Comparison of ENCODE assay signal across 1 cellular context in the genomic region with DNA sequence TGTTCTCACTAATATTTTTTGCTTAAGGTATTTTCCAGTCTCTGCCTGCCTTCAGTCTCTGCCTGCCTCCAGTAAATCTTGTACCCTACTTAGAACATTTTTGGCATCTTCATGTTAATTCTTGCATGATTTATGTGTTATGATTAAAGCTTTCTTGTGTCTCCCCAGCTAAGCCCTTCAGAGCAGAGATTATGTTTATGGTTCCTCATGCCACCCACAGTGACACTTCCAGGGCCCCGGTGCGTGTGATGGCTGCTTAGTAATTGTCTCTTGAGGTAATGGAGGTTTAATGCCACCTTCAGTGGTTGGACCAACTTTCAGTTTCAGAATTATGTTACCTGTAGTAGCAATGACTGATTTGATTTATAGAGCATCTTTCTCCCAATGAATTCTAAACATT.
TF ChIP-seq lines count a peak whose summit lies in the region.

No MANE protein-coding gene starts in this region.

TF ChIP-seq in GM12878, 131 proteins besides CTCF, POLR2A, EP300 and RAD21:
- TF ChIP-seq, protein P1, sequence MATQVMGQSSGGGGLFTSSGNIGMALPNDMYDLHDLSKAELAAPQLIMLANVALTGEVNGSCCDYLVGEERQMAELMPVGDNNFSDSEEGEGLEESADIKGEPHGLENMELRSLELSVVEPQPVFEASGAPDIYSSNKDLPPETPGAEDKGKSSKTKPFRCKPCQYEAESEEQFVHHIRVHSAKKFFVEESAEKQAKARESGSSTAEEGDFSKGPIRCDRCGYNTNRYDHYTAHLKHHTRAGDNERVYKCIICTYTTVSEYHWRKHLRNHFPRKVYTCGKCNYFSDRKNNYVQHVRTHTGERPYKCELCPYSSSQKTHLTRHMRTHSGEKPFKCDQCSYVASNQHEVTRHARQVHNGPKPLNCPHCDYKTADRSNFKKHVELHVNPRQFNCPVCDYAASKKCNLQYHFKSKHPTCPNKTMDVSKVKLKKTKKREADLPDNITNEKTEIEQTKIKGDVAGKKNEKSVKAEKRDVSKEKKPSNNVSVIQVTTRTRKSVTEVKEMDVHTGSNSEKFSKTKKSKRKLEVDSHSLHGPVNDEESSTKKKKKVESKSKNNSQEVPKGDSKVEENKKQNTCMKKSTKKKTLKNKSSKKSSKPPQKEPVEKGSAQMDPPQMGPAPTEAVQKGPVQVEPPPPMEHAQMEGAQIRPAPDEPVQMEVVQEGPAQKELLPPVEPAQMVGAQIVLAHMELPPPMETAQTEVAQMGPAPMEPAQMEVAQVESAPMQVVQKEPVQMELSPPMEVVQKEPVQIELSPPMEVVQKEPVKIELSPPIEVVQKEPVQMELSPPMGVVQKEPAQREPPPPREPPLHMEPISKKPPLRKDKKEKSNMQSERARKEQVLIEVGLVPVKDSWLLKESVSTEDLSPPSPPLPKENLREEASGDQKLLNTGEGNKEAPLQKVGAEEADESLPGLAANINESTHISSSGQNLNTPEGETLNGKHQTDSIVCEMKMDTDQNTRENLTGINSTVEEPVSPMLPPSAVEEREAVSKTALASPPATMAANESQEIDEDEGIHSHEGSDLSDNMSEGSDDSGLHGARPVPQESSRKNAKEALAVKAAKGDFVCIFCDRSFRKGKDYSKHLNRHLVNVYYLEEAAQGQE (IDR thresholded peaks at IDR 0.05; ENCODE audit: low read depth, low read length) = no peak
- TF ChIP-seq, protein P2, sequence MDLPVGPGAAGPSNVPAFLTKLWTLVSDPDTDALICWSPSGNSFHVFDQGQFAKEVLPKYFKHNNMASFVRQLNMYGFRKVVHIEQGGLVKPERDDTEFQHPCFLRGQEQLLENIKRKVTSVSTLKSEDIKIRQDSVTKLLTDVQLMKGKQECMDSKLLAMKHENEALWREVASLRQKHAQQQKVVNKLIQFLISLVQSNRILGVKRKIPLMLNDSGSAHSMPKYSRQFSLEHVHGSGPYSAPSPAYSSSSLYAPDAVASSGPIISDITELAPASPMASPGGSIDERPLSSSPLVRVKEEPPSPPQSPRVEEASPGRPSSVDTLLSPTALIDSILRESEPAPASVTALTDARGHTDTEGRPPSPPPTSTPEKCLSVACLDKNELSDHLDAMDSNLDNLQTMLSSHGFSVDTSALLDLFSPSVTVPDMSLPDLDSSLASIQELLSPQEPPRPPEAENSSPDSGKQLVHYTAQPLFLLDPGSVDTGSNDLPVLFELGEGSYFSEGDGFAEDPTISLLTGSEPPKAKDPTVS (IDR thresholded peaks at IDR 0.05; ENCODE audit: low read depth, low read length) = no peak
- TF ChIP-seq, protein P3, sequence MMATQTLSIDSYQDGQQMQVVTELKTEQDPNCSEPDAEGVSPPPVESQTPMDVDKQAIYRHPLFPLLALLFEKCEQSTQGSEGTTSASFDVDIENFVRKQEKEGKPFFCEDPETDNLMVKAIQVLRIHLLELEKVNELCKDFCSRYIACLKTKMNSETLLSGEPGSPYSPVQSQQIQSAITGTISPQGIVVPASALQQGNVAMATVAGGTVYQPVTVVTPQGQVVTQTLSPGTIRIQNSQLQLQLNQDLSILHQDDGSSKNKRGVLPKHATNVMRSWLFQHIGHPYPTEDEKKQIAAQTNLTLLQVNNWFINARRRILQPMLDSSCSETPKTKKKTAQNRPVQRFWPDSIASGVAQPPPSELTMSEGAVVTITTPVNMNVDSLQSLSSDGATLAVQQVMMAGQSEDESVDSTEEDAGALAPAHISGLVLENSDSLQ (IDR thresholded peaks at IDR 0.05) = no peak
- peak; percentile 18; the same call in 1 of the 2 replicates for TF ChIP-seq RUNX3 (IDR thresholded peaks at IDR 0.05; ENCODE audit: low read length)
- no peak for TF ChIP-seq RAD51 (IDR thresholded peaks at IDR 0.05)
- TF ChIP-seq SUZ12 (IDR thresholded peaks at IDR 0.05; ENCODE audit: unreplicated experiment) = no peak
